Comparison of ENCODE assay signal across 1 cellular context in the genomic region with DNA sequence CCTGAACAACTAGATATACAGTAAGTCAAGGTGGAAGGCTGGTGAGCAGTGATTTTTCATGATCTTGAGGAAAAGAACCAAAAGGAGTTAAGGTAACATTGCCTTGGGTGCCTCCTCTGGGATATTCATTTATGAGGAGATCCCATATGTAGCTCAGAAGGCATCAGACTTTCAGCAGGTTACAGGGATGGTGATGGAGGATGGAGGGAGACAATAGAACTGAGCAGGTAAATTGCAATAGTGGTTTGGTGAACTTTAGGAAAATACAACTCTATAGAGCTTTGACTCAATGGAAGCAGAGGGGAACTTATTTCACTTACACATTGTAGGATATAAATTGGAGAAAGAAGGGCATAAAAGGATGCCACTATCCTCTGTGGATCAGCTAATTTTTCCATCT.
TF ChIP-seq lines count a peak whose summit lies in the region.

No MANE protein-coding gene starts in this region.

TF ChIP-seq in GM23338, 12 proteins besides CTCF, POLR2A, EP300 and RAD21:
- TF ChIP-seq ZNF462 (CRISPR knock-in tag; IDR thresholded peaks at IDR 0.05) = peak; percentile 76
- no peak for TF ChIP-seq NANOG (IDR thresholded peaks at IDR 0.05; ENCODE audit: borderline replicate concordance)
- no peak for TF ChIP-seq CREB1 (CRISPR knock-in tag; IDR thresholded peaks at IDR 0.05; ENCODE audit: low read depth)
- no peak for TF ChIP-seq EZH2phosphoT487 (IDR thresholded peaks at IDR 0.05; ENCODE audit: unreplicated experiment)
